21 cellular contexts compared by ENCODE assay signal in genomic region chr19:57546513-57546912, GRCh38.
"Had no signal": no experiment of that assay in that cellular context is flagged by ENCODE, and none has a peak within 500 bp of the region (broad histone marks: within the 10 kb centered on the region; RNA-seq: fewer than 3 reads in every experiment).

No MANE protein-coding gene starts in this region.

- H3K36me3 ChIP-seq: ovary had no signal

- H3K4me1 ChIP-seq: esophagus muscularis mucosa, gastrocnemius medialis, heart right ventricle, neural progenitor cell, suprapubic skin, thyroid gland had no signal

- H2AFZ ChIP-seq: neural progenitor cell had no signal

- H3K27ac ChIP-seq: epithelial cell of prostate, esophagus muscularis mucosa, gastrocnemius medialis, heart right ventricle, neural progenitor cell, ovary, suprapubic skin, thyroid gland had no signal

- H3K4me3 ChIP-seq: esophagus muscularis mucosa, heart right ventricle, mucosa of descending colon, neural progenitor cell, ovary, suprapubic skin, thyroid gland had no signal

- DNase-seq: effector CD8-positive, alpha-beta T cell; gastrocnemius medialis; heart right ventricle; hypothalamus; kidney glomerular epithelial cell; mammary epithelial cell; mucosa of descending colon; nucleus accumbens; ovary; right cardiac atrium; small intestine; stimulated activated CD4-positive, alpha-beta T cell treated with anti-CD3 and anti-CD28 coated beads, Interleukin-2, amount 100 ng/mL, for 48 hours; stimulated activated naive CD4-positive, alpha-beta T cell treated with Interleukin-2 at 50 U/mL for 16 hours; thyroid gland had no signal

- H3K27me3 Mint-ChIP-seq: natural killer cell treated with Interleukin-12 subunit alpha and Interleukin-12 subunit beta and Interleukin-15 and Interleukin-18, amount 100 ng/mL, for 72 hours; progenitor cell of endocrine pancreas; type B pancreatic cell had no signal

- H3K27me3 ChIP-seq: esophagus muscularis mucosa, gastrocnemius medialis, heart right ventricle, neural progenitor cell, ovary, suprapubic skin, thyroid gland had no signal

- ATAC-seq: gastrocnemius medialis; heart right ventricle; mucosa of descending colon; natural killer cell treated with Interleukin-12 subunit alpha and Interleukin-12 subunit beta and Interleukin-15 and Interleukin-18, amount 100 ng/mL, for 72 hours; right cardiac atrium had no signal

- H3K4me3 Mint-ChIP-seq: natural killer cell treated with Interleukin-12 subunit alpha and Interleukin-12 subunit beta and Interleukin-15 and Interleukin-18, amount 100 ng/mL, for 72 hours; neural progenitor cell; type B pancreatic cell had no signal

- H3K9ac ChIP-seq: neural progenitor cell had no signal

- H3K9me3 ChIP-seq: thyroid gland had no signal

- H3K27ac Mint-ChIP-seq: natural killer cell treated with Interleukin-12 subunit alpha and Interleukin-12 subunit beta and Interleukin-15 and Interleukin-18, amount 100 ng/mL, for 72 hours; neural progenitor cell; progenitor cell of endocrine pancreas; type B pancreatic cell had no signal

- H3K4me1 Mint-ChIP-seq: neural progenitor cell had no signal

- H3K4me2 ChIP-seq: neural progenitor cell had no signal
